ENCODE assay signal across 1 cellular context in genomic region chr2:37377187-37377532, GRCh38.
TF ChIP-seq lines count a peak whose summit lies in the region.

No MANE protein-coding gene starts in this region.

TF ChIP-seq in IMR-90, 13 proteins besides CTCF, POLR2A, EP300 and RAD21:
- TF ChIP-seq MAFK (IDR thresholded peaks at IDR 0.05; ENCODE audit: low read depth, low read length) (no peak), CEBPB (IDR thresholded peaks at IDR 0.05; ENCODE audit: low read depth, low read length) (no peak), USF2 (IDR thresholded peaks at IDR 0.05; ENCODE audit: low read depth, low read length) (no peak), FOS (IDR thresholded peaks at IDR 0.05; ENCODE audit: low read depth, low read length) (no peak), ELK1 (IDR thresholded peaks at IDR 0.05; ENCODE audit: borderline replicate concordance, low read depth, low read length) (no peak), RFX5 (IDR thresholded peaks at IDR 0.05; ENCODE audit: low read depth, low read length) (no peak), CHD1 (IDR thresholded peaks at IDR 0.05; ENCODE audit: low read depth, low read length) (no peak), MXI1 (IDR thresholded peaks at IDR 0.05; ENCODE audit: borderline replicate concordance, low read depth, low read length) (no peak), RCOR1 (IDR thresholded peaks at IDR 0.05; ENCODE audit: insufficient replicate concordance, low read length) (no peak), BHLHE40 (IDR thresholded peaks at IDR 0.05; ENCODE audit: low read depth, low read length) (no peak), NFE2L2 (IDR thresholded peaks at IDR 0.05; ENCODE audit: low read depth, low read length) (no peak)
